ENCODE assay signal across 8 cellular contexts in genomic region chr2:102141915-102142828, GRCh38. TPM values are rescaled to one million over a fixed set of nuclear protein-coding genes. Genes with fewer than 3 reads are reported as not detected.
A peak's percentile ranks its signal among the peaks of the same experiment; 100 is the strongest.
DNase-seq lines count a peak whose midpoint lies in the region; ATAC-seq and TF ChIP-seq lines count a peak whose summit lies in the region.

Gene IL1R1 (plus strand): TSS chr2:102142746. CDS start chr2:102157725, 14,979 bp downstream.

- peak within 1 kb of the TSS; percentile 71 to 75 for H3K4me3 ChIP-seq in foreskin fibroblast (ENCODE audit: low read depth in 1 of 2, low read length in 2 of 2)

- TF ChIP-seq CTCF in foreskin fibroblast (IDR thresholded peaks at IDR 0.05; ENCODE audit: low read depth, low read length), result no peak
- TF ChIP-seq CTCF in natural killer cell (IDR thresholded peaks at IDR 0.05), result no peak

- H3K36me3 Mint-ChIP-seq in natural killer cell, result peaks cover 9% of the 10 kb centered on the region

- H3K4me1 Mint-ChIP-seq in natural killer cell, result peaks cover 35 to 36% of the 10 kb centered on the region in 2 donors

- peak within 1 kb of the TSS; percentile 80 for H3K4me3 Mint-ChIP-seq in natural killer cell

- peaks cover 45 to 74% of the 10 kb centered on the region in 2 donors for H3K27me3 Mint-ChIP-seq in natural killer cell (ENCODE audit: low read depth in 2 of 2)

- peak; percentile 90 for DNase-seq in AG08395 (ENCODE audit: low spot score)
- peak; percentile 43 for DNase-seq in GOT3 (lab: John Stamatoyannopoulos, UW)
- DNase-seq in activated T-cell treated with anti-CD3 and anti-CD28 coated beads, Interleukin-2, amount 50 U/mL, for 48 hours, result peak; percentile 47 to 61
- peak; percentile 87 to 96 for DNase-seq in foreskin fibroblast
- no peak for DNase-seq in natural killer cell
- no peak for DNase-seq in NCI-H2081 treated with DMSO at 0.1 percent for 48 hours (lab: John Stamatoyannopoulos, UW)
- no peak for DNase-seq in NCI-H1694 treated with DMSO at 0.1 percent for 48 hours (lab: John Stamatoyannopoulos, UW)

- H3K27ac Mint-ChIP-seq in natural killer cell, result peak within 1 kb of the TSS in 1 of 2 donors; percentile 39

- intact Hi-C loops in natural killer cell (cut with micrococcal nuclease), result no loop called here

- H3K9me3 Mint-ChIP-seq in natural killer cell, result peaks cover 3 to 7% of the 10 kb centered on the region in 2 donors

- ATAC-seq in natural killer cell, result peak; percentile 35 to 52 (median 44)
- ATAC-seq in GM19397 (IDR thresholded peaks at IDR 0.05; ENCODE audit: unreplicated experiment), result no peak

RNA-seq across cellular contexts. Expression of gene IL1R1, which starts in this region (rescaled TPM):
- 1 to 10 TPM in 1 of 3 donors, under 1 TPM in 2; 0.45 to 3.1 (median 0.68) TPM for total RNA-seq in natural killer cell

Comparison
In these comparisons a context has a peak if more than half of its experiments do, and no peak if none do; other contexts are left out.
1. DNase-seq: peak in AG08395 (single experiment), GOT3 (single experiment), activated T-cell treated with anti-CD3 and anti-CD28 coated beads, Interleukin-2, amount 50 U/mL, for 48 hours (2 of 2) and foreskin fibroblast (2 of 2); none in natural killer cell (single experiment), NCI-H2081 treated with DMSO at 0.1 percent for 48 hours (single experiment) and NCI-H1694 treated with DMSO at 0.1 percent for 48 hours (single experiment).